ENCODE assay signal across 23 cellular contexts in the genomic region with DNA sequence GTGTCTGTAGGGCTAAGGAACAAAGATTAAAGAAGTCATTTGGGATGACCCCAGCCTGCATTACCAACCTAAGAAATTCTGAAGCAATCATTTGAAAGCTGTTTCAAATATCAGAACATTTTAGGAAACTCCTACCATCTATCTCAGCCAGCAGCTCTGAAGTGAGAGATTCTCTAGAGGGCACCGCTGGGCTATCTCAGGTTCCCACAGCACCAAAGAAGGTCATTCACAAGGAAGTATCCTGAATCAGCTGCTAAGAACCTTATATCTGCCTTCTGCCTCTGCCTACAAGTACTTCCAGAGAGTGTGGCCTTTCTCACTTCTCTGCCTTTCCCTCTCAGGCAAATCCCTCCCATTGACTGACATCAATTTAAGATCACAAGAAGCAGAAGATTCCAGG. TPM values are rescaled to one million over a fixed set of nuclear protein-coding genes. Genes with fewer than 3 reads are reported as not detected.
DNase-seq lines count a peak whose midpoint lies in the region; ATAC-seq, FAIRE-seq and TF ChIP-seq lines count a peak whose summit lies in the region.
"Had no signal": no experiment of that assay in that cellular context is flagged by ENCODE, and none has a peak within 500 bp of the region (broad histone marks: within the 10 kb centered on the region; RNA-seq: fewer than 3 reads in every experiment).

No MANE protein-coding gene starts in this region.

- H2AFZ ChIP-seq in keratinocyte (ENCODE audit: control insufficient read depth, low read length) (no peak overlapping the region), trophoblast cell (ENCODE audit: insufficient read depth, low read length, poor library complexity) (no peak overlapping the region)

- peaks cover 44% of the 10 kb centered on the region for H3K4me1 ChIP-seq in keratinocyte (ENCODE audit: control insufficient read depth, extremely low read depth, insufficient read depth, low read length)
- peaks cover 9 to 12% of the 10 kb centered on the region in 2 experiments for H3K4me1 ChIP-seq in trophoblast cell (ENCODE audit: control insufficient read depth in 1 of 2, insufficient read depth in 2 of 2, low read length in 2 of 2)
- H3K4me1 ChIP-seq in esophagus squamous epithelium = peaks cover 0 to 17% (median 4%) of the 10 kb centered on the region in 3 donors
- H3K4me1 ChIP-seq: Peyer's patch, psoas muscle, uterus had no signal

- no CpG with 5 or more reads among the region's 1 CpG for WGBS in trophoblast cell (ENCODE audit: extremely low coverage, insufficient coverage, insufficient read length)
- WGBS in esophagus squamous epithelium, 2 donors = 88 to 100% methylated on average over 1 of the region's 1 CpG

- no peaks in the 10 kb centered on the region for H3K9me3 ChIP-seq in keratinocyte (ENCODE audit: control insufficient read depth, low read depth, low read length)
- H3K9me3 ChIP-seq in trophoblast cell (ENCODE audit: insufficient read depth, low read depth, low read length) = no peaks in the 10 kb centered on the region
- H3K9me3 ChIP-seq in esophagus squamous epithelium = no peaks in the 10 kb centered on the region
- H3K9me3 ChIP-seq: HAP-1, Peyer's patch, psoas muscle, uterus had no signal

- no peak overlapping the region for H2BK120ac ChIP-seq in trophoblast cell (ENCODE audit: insufficient read depth, low read length, poor library complexity)

- TF ChIP-seq CTCF in AG09319 (IDR thresholded peaks at IDR 0.05; ENCODE audit: low read depth, low read length) = peak; percentile 31
- TF ChIP-seq CTCF in WTC11 (IDR thresholded peaks at IDR 0.05) = no peak
- TF ChIP-seq CTCF in keratinocyte (optimal IDR thresholded peaks at IDR 0.05 in 1 of 3, IDR thresholded peaks at IDR 0.05 in 1 of 3, conservative IDR thresholded peaks at IDR 0.05 in 1 of 3; ENCODE audit: extremely low read depth in 1 of 3, insufficient read depth in 2 of 3, low read length in 3 of 3) = peak in 2 of 3 experiments; percentile 9 to 52
- TF ChIP-seq CTCF in esophagus squamous epithelium (IDR thresholded peaks at IDR 0.05) = no peak

- H3K23ac ChIP-seq in trophoblast cell (ENCODE audit: low read length) = no peak overlapping the region

- H3K9me1 ChIP-seq in keratinocyte (ENCODE audit: control insufficient read depth, extremely low read depth, insufficient read depth, low read length) = no peaks in the 10 kb centered on the region

- CTCF ChIA-PET in WTC11 (lab: Charles Lee) = interaction anchor here (0.8 to 2.0 kb wide), 8 partner anchors 10 to 106 kb away, joined by 3 to 10 read pairs (median 4); partner anchors contain the start of gene EVA1A

- no peak overlapping the region for H3K4me3 Mint-ChIP-seq in WTC11
- H3K4me3 Mint-ChIP-seq in stimulated activated naive B cell treated with anti-CD40 and anti-IgM and Interleukin-4, amounts not matched to agents 10 μg/mL and 1 μg/mL and 100 μg/mL, for 72 hours = no peak overlapping the region
- H3K4me3 Mint-ChIP-seq: activated naive CD8-positive, alpha-beta T cell; activated T-helper 1 cell treated with anti-CD3 and anti-CD28 coated beads, Interleukin-12 subunit alpha, Interleukin-12 subunit beta, Interleukin-2, Interleukin-4 antibody, amounts not matched to agents 30 ng/mL and 10 ng/mL and 1 ng/mL, durations not matched to agents 14 hours and 24 hours and 36 hours; IgD-negative memory B cell; nephron progenitor cell had no signal

- H3K4me1 Mint-ChIP-seq in WTC11 = no peaks in the 10 kb centered on the region
- no peaks in the 10 kb centered on the region for H3K4me1 Mint-ChIP-seq in stimulated activated naive B cell treated with anti-CD40 and anti-IgM and Interleukin-4, amounts not matched to agents 10 μg/mL and 1 μg/mL and 100 μg/mL, for 72 hours
- H3K4me1 Mint-ChIP-seq: IgD-negative memory B cell had no signal

- H3K9ac ChIP-seq in keratinocyte (ENCODE audit: control insufficient read depth, extremely low read depth, insufficient read depth, low read length) (no peak overlapping the region), trophoblast cell (ENCODE audit: low read length) (no peak overlapping the region)

- H4K12ac ChIP-seq in trophoblast cell (ENCODE audit: low read depth, low read length) = no peak overlapping the region

- intact Hi-C loops in esophagus squamous epithelium (cut with DNase I) = no loop called here

- H3K79me1 ChIP-seq in trophoblast cell (ENCODE audit: low read length) = peaks cover 3% of the 10 kb centered on the region

- H3K4me2 ChIP-seq in keratinocyte (ENCODE audit: control insufficient read depth, extremely low read depth, insufficient read depth, low read depth, low read length) = peak overlapping the region; percentile 52
- no peak overlapping the region for H3K4me2 ChIP-seq in trophoblast cell (ENCODE audit: low read length)
- H3K4me2 ChIP-seq: smooth muscle cell had no signal

- FAIRE-seq in HTR-8/SVneo (lab: Jason Lieb, UNC) = peak; percentile 38
- FAIRE-seq in keratinocyte (lab: Jason Lieb, UNC) = peak; percentile 71

- H3K36me3 ChIP-seq in keratinocyte (ENCODE audit: control insufficient read depth in 2 of 2, extremely low read depth in 1 of 2, insufficient read depth in 2 of 2, low read length in 2 of 2) = no peaks in the 10 kb centered on the region
- H3K36me3 ChIP-seq in trophoblast cell (ENCODE audit: control insufficient read depth in 1 of 2, insufficient read depth in 2 of 2, low read length in 2 of 2) = no peaks in the 10 kb centered on the region
- no peaks in the 10 kb centered on the region for H3K36me3 ChIP-seq in esophagus squamous epithelium
- H3K36me3 ChIP-seq: HAP-1, Peyer's patch, uterus had no signal

- no peak overlapping the region for H3K4ac ChIP-seq in trophoblast cell (ENCODE audit: low read depth, low read length)

- H2BK12ac ChIP-seq in trophoblast cell (ENCODE audit: low read length) = no peak overlapping the region

- H2BK5ac ChIP-seq in trophoblast cell (ENCODE audit: low read depth, low read length, poor library complexity) = no peak overlapping the region

- H3K18ac ChIP-seq in trophoblast cell (ENCODE audit: low read length) = no peak overlapping the region

- ATAC-seq in WTC11 = peak; percentile 51; the same call in 1 of the 2 replicates
- no peak for ATAC-seq in stimulated activated naive B cell treated with anti-CD40 and anti-IgM and Interleukin-4, amounts not matched to agents 10 μg/mL and 1 μg/mL and 100 μg/mL, for 72 hours (replicated peaks)
- ATAC-seq: left cardiac atrium, psoas muscle had no signal

- no peak overlapping the region for H3K14ac ChIP-seq in trophoblast cell (ENCODE audit: low read length)

- no peak overlapping the region for H2AK5ac ChIP-seq in trophoblast cell (ENCODE audit: low read length)

- no peaks in the 10 kb centered on the region for H4K20me1 ChIP-seq in keratinocyte (ENCODE audit: control insufficient read depth, extremely low read depth, insufficient read depth, low read length)

- H3K4me3 ChIP-seq in keratinocyte (ENCODE audit: control insufficient read depth in 2 of 3, extremely low read depth in 1 of 3, insufficient read depth in 2 of 3, low read depth in 1 of 3, low read length in 3 of 3) (no peak overlapping the region), trophoblast cell (ENCODE audit: low read depth, low read length) (no peak overlapping the region), esophagus squamous epithelium (no peak overlapping the region)
- H3K4me3 ChIP-seq: HAP-1, Peyer's patch, psoas muscle, smooth muscle cell, uterus had no signal

- peak overlapping the region; percentile 72 for H3K27ac ChIP-seq in keratinocyte (ENCODE audit: control insufficient read depth, insufficient read depth, low read length)
- H3K27ac ChIP-seq in trophoblast cell (ENCODE audit: low read depth, low read length) = no peak overlapping the region
- H3K27ac ChIP-seq in esophagus squamous epithelium = no peak overlapping the region
- H3K27ac ChIP-seq: Peyer's patch, psoas muscle, uterus had no signal

- no peak overlapping the region for H4K8ac ChIP-seq in trophoblast cell (ENCODE audit: low read depth, low read length)

- DNase-seq in AG09319 (ENCODE audit: extremely low read depth, low read depth) (no peak), HTR-8/SVneo (ENCODE audit: insufficient read length, low spot score) (no peak), WTC11 (ENCODE audit: low spot score) (no peak), keratinocyte (ENCODE audit: low read depth, low spot score) (no peak), trophoblast cell (no peak), esophagus squamous epithelium (lab: John Stamatoyannopoulos, UW) (no peak)
- no peak for DNase-seq in stimulated activated naive B cell treated with anti-CD40 and anti-IgM and Interleukin-4, amounts not matched to agents 10 μg/mL and 1 μg/mL and 100 μg/mL, for 72 hours
- DNase-seq in stimulated activated CD4-positive, alpha-beta T cell treated with anti-CD3 and anti-CD28 coated beads, Interleukin-4, amount 100 ng/mL, for 24 hours = no peak
- DNase-seq: activated CD4-positive, CD25-positive, alpha-beta regulatory T cell treated with anti-CD3 and anti-CD28 coated beads, Interleukin-2, amount 50 U/mL, for 72 hours; left cardiac atrium; midbrain; NCI-H1694; NCI-H774; nephron progenitor cell; psoas muscle; stimulated activated CD4-positive, alpha-beta T cell treated with anti-CD3 and anti-CD28 coated beads, Interleukin-4, amount 100 ng/mL, for 1 hour; uterus had no signal

- H3K27ac Mint-ChIP-seq in WTC11 = no peak overlapping the region
- H3K27ac Mint-ChIP-seq in stimulated activated naive B cell treated with anti-CD40 and anti-IgM and Interleukin-4, amounts not matched to agents 10 μg/mL and 1 μg/mL and 100 μg/mL, for 72 hours = no peak overlapping the region
- H3K27ac Mint-ChIP-seq: activated naive CD8-positive, alpha-beta T cell; activated T-helper 1 cell treated with anti-CD3 and anti-CD28 coated beads, Interleukin-12 subunit alpha, Interleukin-12 subunit beta, Interleukin-2, Interleukin-4 antibody, amounts not matched to agents 30 ng/mL and 10 ng/mL and 1 ng/mL, durations not matched to agents 14 hours and 24 hours and 36 hours; IgD-negative memory B cell; nephron progenitor cell had no signal

- H3K27me3 Mint-ChIP-seq in WTC11 (ENCODE audit: low read depth) = no peaks in the 10 kb centered on the region; the same call in none of the 2 replicates
- H3K27me3 Mint-ChIP-seq in stimulated activated naive B cell treated with anti-CD40 and anti-IgM and Interleukin-4, amounts not matched to agents 10 μg/mL and 1 μg/mL and 100 μg/mL, for 72 hours = peaks cover 28 to 45% of the 10 kb centered on the region in 2 donors

- dilution Hi-C loops in keratinocyte (cut with MboI; ENCODE audit: extremely low pct_ligation_motif_present, low sequenced_read_pairs) = no loop called here

- no peak overlapping the region for H4K91ac ChIP-seq in trophoblast cell (ENCODE audit: low read depth, low read length)

- H3K79me2 ChIP-seq in keratinocyte (ENCODE audit: control insufficient read depth, insufficient read depth, low read length) (no peaks in the 10 kb centered on the region), trophoblast cell (ENCODE audit: control insufficient read depth, insufficient read depth, low read length, poor library complexity) (no peaks in the 10 kb centered on the region)

- H3K27me3 ChIP-seq in keratinocyte (ENCODE audit: control insufficient read depth, extremely low read depth, insufficient read depth, low read length) (no peaks in the 10 kb centered on the region), trophoblast cell (ENCODE audit: insufficient read depth, low read length) (no peaks in the 10 kb centered on the region), esophagus squamous epithelium (peaks cover 0 to 3% (median 0%) of the 10 kb centered on the region in 4 donors)
- H3K27me3 ChIP-seq: Peyer's patch, uterus had no signal

- TF ChIP-seq POLR2A in esophagus squamous epithelium (IDR thresholded peaks at IDR 0.05) = no peak

- H3K36me3 Mint-ChIP-seq in WTC11 = no peaks in the 10 kb centered on the region
- peaks cover 0 to 6% of the 10 kb centered on the region in 2 donors for H3K36me3 Mint-ChIP-seq in stimulated activated naive B cell treated with anti-CD40 and anti-IgM and Interleukin-4, amounts not matched to agents 10 μg/mL and 1 μg/mL and 100 μg/mL, for 72 hours
- H3K36me3 Mint-ChIP-seq: activated naive CD8-positive, alpha-beta T cell had no signal

- no peaks in the 10 kb centered on the region for H3K9me3 Mint-ChIP-seq in WTC11
- peaks cover 2 to 15% of the 10 kb centered on the region in 2 donors for H3K9me3 Mint-ChIP-seq in stimulated activated naive B cell treated with anti-CD40 and anti-IgM and Interleukin-4, amounts not matched to agents 10 μg/mL and 1 μg/mL and 100 μg/mL, for 72 hours
- H3K9me3 Mint-ChIP-seq: activated T-helper 1 cell treated with anti-CD3 and anti-CD28 coated beads, Interleukin-12 subunit alpha, Interleukin-12 subunit beta, Interleukin-2, Interleukin-4 antibody, amounts not matched to agents 30 ng/mL and 10 ng/mL and 1 ng/mL, durations not matched to agents 14 hours and 24 hours and 36 hours had no signal

- POLR2A ChIA-PET in WTC11 (lab: Charles Lee) = interaction anchor here (1.0 kb wide), 1 partner anchor 13 kb away, joined by 5 read pairs; the partner anchor contains the start of gene EVA1A

RNA-seq across cellular contexts. Expression of gene EVA1A, which starts 13.4 kb away (rescaled TPM):
- total RNA-seq in WTC11 (2021) = 3.2 to 4.1 TPM (median 3.3 TPM) in 3 replicates
- polyA plus RNA-seq in keratinocyte = 11.5 to 14.6 TPM (median 12.5 TPM) in 3 replicates
- polyA plus RNA-seq in keratinocyte (2011; ENCODE audit: low read depth) = 3.2 TPM
- 10.1 and 17.4 TPM in 2 replicates for polyA plus RNA-seq in keratinocyte (2011; cell fraction: cytosol; rRNA removed)
- polyA plus RNA-seq in keratinocyte (2011; cell fraction: nucleus; rRNA removed) = 9.9 and 13.2 TPM in 2 replicates
- 2.5 and 23.9 TPM in 2 replicates for polyA plus RNA-seq in keratinocyte (2012; ENCODE audit: low replicate concordance)
- 18.1 to 32.8 TPM (median 21.6 TPM) in 3 replicates for polyA minus RNA-seq in keratinocyte
- polyA minus RNA-seq in keratinocyte (2011; cell fraction: cytosol; rRNA and poly(A)+ RNA removed) = 24.7 TPM
- 13.8 and 15.4 TPM in 2 replicates for polyA minus RNA-seq in keratinocyte (2011; cell fraction: nucleus; rRNA and poly(A)+ RNA removed)
- 20.1 and 20.6 TPM in 2 replicates for polyA plus RNA-seq in trophoblast cell (2013)
- 1 to 10 TPM in 2 of 4 donors, under 1 TPM in 1, not detected in 1; 0.26 to 9.4 (median 2.3) TPM for total RNA-seq in esophagus squamous epithelium
- total RNA-seq: activated T-helper 1 cell treated with anti-CD3 and anti-CD28 coated beads, Interleukin-12 subunit alpha, Interleukin-12 subunit beta, Interleukin-2, Interleukin-4 antibody, amounts not matched to agents 30 ng/mL and 10 ng/mL and 1 ng/mL, durations not matched to agents 14 hours and 24 hours and 36 hours had no signal
- polyA plus RNA-seq: IgD-negative memory B cell had no signal

Comparison
In these comparisons a context has a peak if more than half of its experiments do, and no peak if none do; other contexts are left out.
1. CTCF ChIP-seq: peak in AG09319 (single experiment) and keratinocyte (2 of 3); none in WTC11 (single experiment) and esophagus squamous epithelium (0 of 6).